ENCODE assay signal across 25 cellular contexts in the genomic region with DNA sequence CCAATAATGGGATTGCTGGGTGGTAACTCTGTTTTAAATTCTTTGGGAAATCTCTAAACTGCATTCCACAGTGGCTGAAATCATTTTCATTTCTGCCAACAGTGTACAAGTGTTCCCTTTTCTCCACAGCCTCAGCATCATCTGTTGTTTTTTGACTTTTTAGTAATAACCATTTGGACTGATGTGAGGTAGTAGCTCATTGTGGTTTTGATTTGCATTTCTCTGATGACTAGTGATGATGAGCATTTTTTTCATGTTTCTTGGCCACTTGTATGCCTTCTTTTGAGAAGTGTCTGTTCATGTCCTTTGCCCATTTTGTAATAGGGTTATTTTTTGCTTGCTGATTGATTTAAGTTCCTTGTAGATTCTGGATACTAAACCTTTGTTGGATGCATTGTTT.
"Had no signal": no experiment of that assay in that cellular context is flagged by ENCODE, and none has a peak within 500 bp of the region (broad histone marks: within the 10 kb centered on the region; RNA-seq: fewer than 3 reads in every experiment).

No MANE protein-coding gene starts in this region.

- H3K27ac ChIP-seq: epithelial cell of prostate, esophagus muscularis mucosa, heart left ventricle, pancreas, right lobe of liver, spleen, testis, tibial nerve, upper lobe of right lung, vagina had no signal

- DNase-seq: effector memory CD8-positive, alpha-beta T cell; heart left ventricle; hippocampal formation; islet precursor cell; naive B cell; occipital lobe; pancreas; right lobe of liver; spleen; stimulated activated CD4-positive, alpha-beta T cell treated with anti-CD3 and anti-CD28 coated beads, Interleukin-15, amount 100 ng/mL, for 24 hours; stimulated activated CD4-positive, alpha-beta T cell treated with anti-CD3 and anti-CD28 coated beads, Interleukin-1b, Interleukin-23, amount 100 ng/mL, for 48 hours; stimulated activated CD4-positive, alpha-beta T cell treated with anti-CD3 and anti-CD28 coated beads, Interleukin-4, amount 100 ng/mL, for 24 hours; testis; upper lobe of right lung had no signal

- H3K36me3 ChIP-seq: esophagus muscularis mucosa, heart left ventricle, pancreas, right lobe of liver, spleen, tibial nerve, upper lobe of right lung, vagina had no signal

- H3K27me3 Mint-ChIP-seq: effector memory CD8-positive, alpha-beta T cell; stimulated activated memory B cell treated with anti-CD40 and anti-IgM and Interleukin-4, amounts not matched to agents 10 μg/mL and 1 μg/mL and 100 μg/mL, for 72 hours; stimulated activated naive CD8-positive, alpha-beta T cell treated with anti-CD3 and anti-CD28 coated beads, Interleukin-15, Interleukin-2, amounts not matched to agents 100 ng/mL and 50 ng/mL, for 24 hours had no signal

- H3K4me3 Mint-ChIP-seq: effector memory CD8-positive, alpha-beta T cell; mesothelial cell of epicardium; naive B cell; nephron; stimulated activated memory B cell treated with anti-CD40 and anti-IgM and Interleukin-4, amounts not matched to agents 10 μg/mL and 1 μg/mL and 100 μg/mL, for 72 hours; stimulated activated naive CD8-positive, alpha-beta T cell treated with anti-CD3 and anti-CD28 coated beads, Interleukin-15, Interleukin-2, amounts not matched to agents 100 ng/mL and 50 ng/mL, for 24 hours had no signal

- H3K9me3 Mint-ChIP-seq: effector memory CD8-positive, alpha-beta T cell had no signal

- H3K27ac Mint-ChIP-seq: effector memory CD8-positive, alpha-beta T cell; mesothelial cell of epicardium; naive B cell; nephron; progenitor cell of endocrine pancreas; stimulated activated memory B cell treated with anti-CD40 and anti-IgM and Interleukin-4, amounts not matched to agents 10 μg/mL and 1 μg/mL and 100 μg/mL, for 72 hours; stimulated activated naive CD8-positive, alpha-beta T cell treated with anti-CD3 and anti-CD28 coated beads, Interleukin-15, Interleukin-2, amounts not matched to agents 100 ng/mL and 50 ng/mL, for 24 hours had no signal

- H3K4me1 ChIP-seq: esophagus muscularis mucosa, heart left ventricle, pancreas, right lobe of liver, spleen, testis, tibial nerve, upper lobe of right lung, vagina had no signal

- H3K27me3 ChIP-seq: esophagus muscularis mucosa, heart left ventricle, pancreas, right lobe of liver, spleen, testis, tibial nerve, upper lobe of right lung, vagina had no signal

- H3K4me3 ChIP-seq: esophagus muscularis mucosa, heart left ventricle, pancreas, right lobe of liver, spleen, testis, tibial nerve, upper lobe of right lung, vagina had no signal

- H3K4me1 Mint-ChIP-seq: mesothelial cell of epicardium; naive B cell; nephron; stimulated activated memory B cell treated with anti-CD40 and anti-IgM and Interleukin-4, amounts not matched to agents 10 μg/mL and 1 μg/mL and 100 μg/mL, for 72 hours had no signal

- H3K9me3 ChIP-seq: pancreas, right lobe of liver, testis, upper lobe of right lung had no signal

- ATAC-seq: effector memory CD8-positive, alpha-beta T cell; heart left ventricle; left lobe of liver; pancreas; right lobe of liver; stimulated activated memory B cell treated with anti-CD40 and anti-IgM and Interleukin-4, amounts not matched to agents 10 μg/mL and 1 μg/mL and 100 μg/mL, for 72 hours; upper lobe of right lung had no signal

- H3K36me3 Mint-ChIP-seq: naive B cell; stimulated activated memory B cell treated with anti-CD40 and anti-IgM and Interleukin-4, amounts not matched to agents 10 μg/mL and 1 μg/mL and 100 μg/mL, for 72 hours had no signal

- FAIRE-seq: frontal cortex, pancreas had no signal
